1 cellular context compared by ENCODE assay signal in the genomic region with DNA sequence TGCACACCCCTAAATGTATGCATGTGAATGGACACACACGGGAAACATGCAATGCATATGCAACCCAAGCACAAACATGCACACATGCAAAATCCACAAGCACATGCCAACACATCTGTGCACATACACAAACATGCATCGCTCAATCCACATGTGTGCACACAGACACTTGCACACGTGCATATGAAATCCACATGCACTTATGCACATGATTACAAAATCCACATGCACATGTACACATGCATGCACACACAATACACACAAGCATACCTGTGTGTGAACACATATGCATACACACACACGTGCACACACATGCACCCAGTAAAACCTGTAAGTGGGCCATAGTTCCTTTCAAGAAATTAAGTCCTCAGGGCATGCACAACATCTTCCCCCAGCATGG.
TF ChIP-seq lines count a peak whose summit lies in the region.

No MANE protein-coding gene starts in this region.

TF ChIP-seq in HepG2, 621 proteins besides CTCF, POLR2A, EP300 and RAD21 (continued from another document):
- TF ChIP-seq, protein P1, sequence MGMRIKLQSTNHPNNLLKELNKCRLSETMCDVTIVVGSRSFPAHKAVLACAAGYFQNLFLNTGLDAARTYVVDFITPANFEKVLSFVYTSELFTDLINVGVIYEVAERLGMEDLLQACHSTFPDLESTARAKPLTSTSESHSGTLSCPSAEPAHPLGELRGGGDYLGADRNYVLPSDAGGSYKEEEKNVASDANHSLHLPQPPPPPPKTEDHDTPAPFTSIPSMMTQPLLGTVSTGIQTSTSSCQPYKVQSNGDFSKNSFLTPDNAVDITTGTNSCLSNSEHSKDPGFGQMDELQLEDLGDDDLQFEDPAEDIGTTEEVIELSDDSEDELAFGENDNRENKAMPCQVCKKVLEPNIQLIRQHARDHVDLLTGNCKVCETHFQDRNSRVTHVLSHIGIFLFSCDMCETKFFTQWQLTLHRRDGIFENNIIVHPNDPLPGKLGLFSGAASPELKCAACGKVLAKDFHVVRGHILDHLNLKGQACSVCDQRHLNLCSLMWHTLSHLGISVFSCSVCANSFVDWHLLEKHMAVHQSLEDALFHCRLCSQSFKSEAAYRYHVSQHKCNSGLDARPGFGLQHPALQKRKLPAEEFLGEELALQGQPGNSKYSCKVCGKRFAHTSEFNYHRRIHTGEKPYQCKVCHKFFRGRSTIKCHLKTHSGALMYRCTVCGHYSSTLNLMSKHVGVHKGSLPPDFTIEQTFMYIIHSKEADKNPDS (CRISPR knock-in tag; IDR thresholded peaks at IDR 0.05) = no peak
